ENCODE assay signal across 9 cellular contexts in the genomic region with DNA sequence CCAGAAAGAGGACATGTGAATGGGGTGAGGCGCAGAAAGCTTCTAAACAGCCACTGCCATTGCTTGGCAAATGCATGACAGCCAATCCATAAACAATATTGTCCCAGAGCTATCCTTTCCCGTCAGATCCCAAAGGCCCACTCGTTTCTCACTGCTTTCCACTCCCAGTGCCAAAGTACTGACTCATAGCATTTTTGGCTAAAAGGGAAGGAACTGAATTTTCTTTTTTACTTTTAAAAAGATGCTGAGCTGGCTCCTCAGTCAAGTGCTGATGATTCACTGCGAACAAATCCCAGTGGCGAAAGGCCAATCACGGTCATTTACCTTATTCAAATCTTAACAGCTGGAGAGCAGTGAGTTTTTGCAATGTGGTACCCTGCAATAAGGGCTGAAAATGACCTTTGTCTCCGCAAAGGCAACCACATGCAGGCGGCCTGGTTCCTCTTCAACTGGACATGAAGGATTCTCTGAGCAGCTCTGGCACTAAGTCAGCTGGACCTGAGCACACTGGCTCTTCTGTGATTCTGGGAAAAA.
DNase-seq lines count a peak whose midpoint lies in the region; ATAC-seq and TF ChIP-seq lines count a peak whose summit lies in the region.
"Had no signal": no experiment of that assay in that cellular context is flagged by ENCODE, and none has a peak within 500 bp of the region (broad histone marks: within the 10 kb centered on the region; RNA-seq: fewer than 3 reads in every experiment).

No MANE protein-coding gene starts in this region.

- H3K4me3 ChIP-seq in choroid plexus epithelial cell (ENCODE audit: low read depth, low read length), result no peak overlapping the region

- peak; percentile 33 for ATAC-seq in left lobe of liver
- ATAC-seq in HG02852 (IDR thresholded peaks at IDR 0.05; ENCODE audit: unreplicated experiment), result no peak
- ATAC-seq in HG02798 (IDR thresholded peaks at IDR 0.05; ENCODE audit: poor library complexity, unreplicated experiment), result no peak

- DNase-seq in HK-2 (ENCODE audit: unreplicated experiment) (peak; percentile 19), choroid plexus epithelial cell (ENCODE audit: low read depth) (peak; percentile 98), left lobe of liver (ENCODE audit: low spot score) (no peak), stromal cell of bone marrow (ENCODE audit: low read depth) (peak; percentile 98), HT-29 (ENCODE audit: low spot score) (no peak), NOMO-1 treated with dmso at 0.1 percent for 144 hours (lab: John Stamatoyannopoulos, UW; ENCODE audit: unreplicated experiment) (no peak)
- DNase-seq: T-helper 2 cell had no signal

- TF ChIP-seq CTCF in choroid plexus epithelial cell (conservative IDR thresholded peaks at IDR 0.05; ENCODE audit: low read depth, low read length), result no peak

Comparison
In these comparisons a context has a peak if more than half of its experiments do, and no peak if none do; other contexts are left out.
1. DNase-seq: peak in HK-2 (single experiment), choroid plexus epithelial cell (single experiment) and stromal cell of bone marrow (single experiment); none in left lobe of liver (single experiment), HT-29 (single experiment) and NOMO-1 treated with dmso at 0.1 percent for 144 hours (single experiment).